In genomic region chr16:82248257-82248656, GRCh38 we compare ENCODE assay signal across 24 cellular contexts.
"Had no signal": no experiment of that assay in that cellular context is flagged by ENCODE, and none has a peak within 500 bp of the region (broad histone marks: within the 10 kb centered on the region; RNA-seq: fewer than 3 reads in every experiment).

No MANE protein-coding gene starts in this region.

- DNase-seq: stimulated activated CD4-positive, alpha-beta T cell treated with anti-CD3 and anti-CD28 coated beads, Interleukin-2, amount 100 ng/mL, for 48 hours; stimulated activated CD4-positive, alpha-beta T cell treated with anti-CD3 and anti-CD28 coated beads, Interleukin-4, amount 100 ng/mL, for 1 hour; stimulated activated CD4-positive, alpha-beta T cell treated with anti-CD3 and anti-CD28 coated beads, Interleukin-4, amount 100 ng/mL, for 24 hours; stimulated activated CD4-positive, alpha-beta T cell treated with anti-CD3 and anti-CD28 coated beads, Interleukin-4, amount 100 ng/mL, for 4 hours; stimulated activated CD8-positive, alpha-beta memory T cell treated with anti-CD3 and anti-CD28 coated beads, Interleukin-4, amount 100 ng/mL, for 48 hours; stimulated activated naive B cell treated with anti-CD40 and anti-IgM and Interleukin-4, amounts not matched to agents 10 μg/mL and 1 μg/mL and 100 μg/mL, for 72 hours; stimulated activated naive CD4-positive, alpha-beta T cell; stimulated activated naive CD4-positive, alpha-beta T cell treated with Interleukin-2 at 50 U/mL for 16 hours; stimulated activated naive CD8-positive, alpha-beta T cell treated with anti-CD3 and anti-CD28 coated beads, Interleukin-15, amount 100 ng/mL, for 72 hours; stimulated activated naive CD8-positive, alpha-beta T cell treated with anti-CD3 and anti-CD28 coated beads, Interleukin-15, Interleukin-2, amounts not matched to agents 100 U/mL and 50 U/mL, for 24 hours; testis; tibial artery; transverse colon; upper lobe of left lung; upper lobe of right lung; uterus had no signal

- H3K9me3 ChIP-seq: testis, thoracic aorta, thyroid gland, upper lobe of right lung, uterus, vagina had no signal

- H3K4me1 ChIP-seq: suprapubic skin, testis, thyroid gland, tibial artery, tibial nerve, transverse colon, upper lobe of left lung, upper lobe of right lung, uterus, vagina had no signal

- H3K27me3 ChIP-seq: stomach, suprapubic skin, testis, thyroid gland, tibial artery, tibial nerve, transverse colon, upper lobe of left lung, upper lobe of right lung, uterus, vagina had no signal

- H3K4me3 ChIP-seq: stomach, suprapubic skin, testis, thoracic aorta, thyroid gland, tibial artery, tibial nerve, transverse colon, upper lobe of left lung, upper lobe of right lung, uterus, vagina had no signal

- H3K27ac ChIP-seq: suprapubic skin, testis, thoracic aorta, thyroid gland, tibial artery, tibial nerve, transverse colon, upper lobe of left lung, upper lobe of right lung, uterus, vagina had no signal

- H3K36me3 ChIP-seq: stomach, suprapubic skin, thoracic aorta, thyroid gland, tibial artery, tibial nerve, transverse colon, upper lobe of left lung, upper lobe of right lung, uterus, vagina had no signal

- ATAC-seq: stimulated activated effector memory CD8-positive, alpha-beta T cell treated with anti-CD3 and anti-CD28 coated beads, Interleukin-12 subunit alpha, Interleukin-12 subunit beta, amount 100 ng/mL, for 72 hours; stimulated activated memory B cell treated with anti-CD40 and anti-IgM and Interleukin-4, amounts not matched to agents 10 μg/mL and 1 μg/mL and 100 μg/mL, for 72 hours; stimulated activated naive B cell treated with anti-CD40 and anti-IgM and Interleukin-4, amounts not matched to agents 10 μg/mL and 1 μg/mL and 100 μg/mL, for 72 hours; stimulated activated naive CD8-positive, alpha-beta T cell treated with anti-CD3 and anti-CD28 coated beads, Interleukin-15, amount 100 ng/mL, for 72 hours; stimulated activated naive CD8-positive, alpha-beta T cell treated with anti-CD3 and anti-CD28 coated beads, Interleukin-15, Interleukin-2, amounts not matched to agents 100 U/mL and 50 U/mL, for 24 hours; upper lobe of right lung had no signal
